In genomic region chr3:107421170-107421792, GRCh38 we compare ENCODE assay signal across 9 cellular contexts. TPM values are rescaled to one million over a fixed set of nuclear protein-coding genes. Genes with fewer than 3 reads are reported as not detected.
DNase-seq lines count a peak whose midpoint lies in the region; ATAC-seq, FAIRE-seq and TF ChIP-seq lines count a peak whose summit lies in the region.
"Had no signal": no experiment of that assay in that cellular context is flagged by ENCODE, and none has a peak within 500 bp of the region (broad histone marks: within the 10 kb centered on the region; RNA-seq: fewer than 3 reads in every experiment).

No MANE protein-coding gene starts in this region.

- H3K4me3 ChIP-seq in HepG2 (replicated peaks in 1 of 3; ENCODE audit: insufficient read depth in 1 of 3, low read depth in 2 of 3, low read length in 3 of 3) (no peak overlapping the region), transverse colon (peak overlapping the region in 2 of 4 donors; percentile 11 to 26)

- TF ChIP-seq EP300 in HepG2 (IDR thresholded peaks at IDR 0.05; ENCODE audit: low read depth in 2 of 2, low read length in 2 of 2), result no peak
- TF ChIP-seq EP300 in HepG2 (CRISPR knock-in tag; IDR thresholded peaks at IDR 0.05; ENCODE audit: borderline replicate concordance), result no peak
- no peak for TF ChIP-seq EP300 in transverse colon (IDR thresholded peaks at IDR 0.05; ENCODE audit: low read depth)

- H3K27ac Mint-ChIP-seq in activated CD4-positive, alpha-beta T cell treated with anti-CD3 and anti-CD28 coated beads for 36 hours, result no peak overlapping the region

- intact Hi-C loops in activated CD4-positive, alpha-beta T cell treated with anti-CD3 and anti-CD28 coated beads for 36 hours (cut with DNase I, micrococcal nuclease), result loop anchor here (1.0 kb wide), 3 partner anchors 149 to 185 kb away; no protein-coding TSS in a partner anchor
- intact Hi-C loops in HepG2 (cut with micrococcal nuclease; ENCODE audit: unreplicated experiment) (loop anchor here (1.0 to 2.0 kb wide), 2 partner anchors 148 to 185 kb away; no protein-coding TSS in a partner anchor), transverse colon (cut with DNase I; ENCODE audit: low total_unique reads) (no loop called here)

- peak overlapping the region; percentile 57 for H3K4me2 ChIP-seq in HepG2 (ENCODE audit: low read depth, low read length)

- H3K9ac ChIP-seq in HepG2 (ENCODE audit: insufficient read depth, low read depth, low read length), result no peak overlapping the region

- H3K4me1 ChIP-seq in HepG2 (ENCODE audit: insufficient read depth, low read length) (no peaks in the 10 kb centered on the region), transverse colon (peaks cover 0 to 4% (median 0%) of the 10 kb centered on the region in 4 donors)

- TF ChIP-seq POLR2A in HepG2 (IDR thresholded peaks at IDR 0.05; ENCODE audit: insufficient read depth in 1 of 2, low read depth in 2 of 2, low read length in 2 of 2) (no peak), transverse colon (IDR thresholded peaks at IDR 0.05) (no peak)

- no peaks in the 10 kb centered on the region for H4K20me1 ChIP-seq in HepG2 (ENCODE audit: insufficient read depth, low read length)

- BruUV-seq in HepG2 (replicated peaks; lab: Mats Ljungman, UMichigan), result no TSS peak

- CTCF ChIA-PET in activated CD4-positive, alpha-beta T cell treated with anti-CD3 and anti-CD28 coated beads for 36 hours (lab: Charles Lee), result interaction anchor here (0.6 to 3.9 kb wide), 34 partner anchors 9 to 224 kb away, joined by 3 to 44 read pairs (median 4); no protein-coding TSS in a partner anchor
- CTCF ChIA-PET in HepG2 (lab: Yijun Ruan, JAX; ENCODE audit: low intra/inter-chr PET ratio, low total read pairs), result interaction anchor here (1.3 to 2.0 kb wide), 2 partner anchors 149 to 186 kb away, joined by 6 to 9 read pairs; no protein-coding TSS in a partner anchor

- no peaks in the 10 kb centered on the region for H3K36me3 Mint-ChIP-seq in activated CD4-positive, alpha-beta T cell treated with anti-CD3 and anti-CD28 coated beads for 36 hours (ENCODE audit: low read depth)

- peak; percentile 72 for FAIRE-seq in HepG2 (lab: Jason Lieb, UNC)

- H3K27me3 Mint-ChIP-seq in activated CD4-positive, alpha-beta T cell treated with anti-CD3 and anti-CD28 coated beads for 36 hours, result peaks cover 7% of the 10 kb centered on the region

- in situ Hi-C loops in HepG2 (cut with HindIII; ENCODE audit: extremely low pct_ligation_motif_present, low pct_unique_long_range_greater_than_20kb) (loop anchor here (10.0 kb wide), 2 partner anchors 146 to 186 kb away; no protein-coding TSS in a partner anchor), transverse colon (cut with MboI; ENCODE audit: low pct_ligation_motif_present in 1 of 4, low pct_unique_long_range_greater_than_20kb in 1 of 4, low sequenced_read_pairs in 3 of 4) (no loop called here)

- peak; percentile 71 for TF ChIP-seq CTCF in HepG2 (CRISPR knock-in tag; IDR thresholded peaks at IDR 0.05)
- peak; percentile 52 to 68 (median 61) for TF ChIP-seq CTCF in transverse colon (IDR thresholded peaks at IDR 0.05)

- H3K9me3 ChIP-seq in HepG2 (ENCODE audit: low read length), result no peaks in the 10 kb centered on the region
- no peaks in the 10 kb centered on the region for H3K9me3 ChIP-seq in transverse colon

- H3K9me3 Mint-ChIP-seq in activated CD4-positive, alpha-beta T cell treated with anti-CD3 and anti-CD28 coated beads for 36 hours (ENCODE audit: low read depth), result no peaks in the 10 kb centered on the region

- peaks cover 3% of the 10 kb centered on the region for H3K4me1 Mint-ChIP-seq in activated CD4-positive, alpha-beta T cell treated with anti-CD3 and anti-CD28 coated beads for 36 hours

- H2AFZ ChIP-seq in HepG2 (ENCODE audit: low read length), result no peak overlapping the region

- no peak for TF ChIP-seq RAD21 in HepG2 (CRISPR knock-in tag; IDR thresholded peaks at IDR 0.05)

- ATAC-seq in activated CD4-positive, alpha-beta T cell treated with anti-CD3 and anti-CD28 coated beads for 36 hours, result peak; percentile 79
- ATAC-seq in GM21515 (IDR thresholded peaks at IDR 0.05; ENCODE audit: unreplicated experiment) (peak; percentile 95), HepG2 (peak; percentile 75)

- H3K36me3 ChIP-seq in HepG2 (replicated peaks in 1 of 2; ENCODE audit: control insufficient read depth in 1 of 2, insufficient read depth in 2 of 2, low read length in 2 of 2) (no peaks in the 10 kb centered on the region), transverse colon (no peaks in the 10 kb centered on the region)

- POLR2A ChIA-PET in activated CD4-positive, alpha-beta T cell treated with anti-CD3 and anti-CD28 coated beads for 36 hours (lab: Charles Lee), result interaction anchor here (0.6 to 0.7 kb wide), 2 partner anchors 158 to 211 kb away, joined by 4 to 13 read pairs; no protein-coding TSS in a partner anchor
- POLR2A ChIA-PET in HepG2 (lab: Yijun Ruan, JAX), result no interaction called here

- H3K27me3 ChIP-seq in HepG2 (ENCODE audit: control insufficient read depth in 1 of 2, insufficient read depth in 2 of 2, low read length in 2 of 2) (no peaks in the 10 kb centered on the region; a peak in 1 of 5 replicates), transverse colon (peaks cover 5% of the 10 kb centered on the region)

- no peaks in the 10 kb centered on the region for H3K79me2 ChIP-seq in HepG2 (ENCODE audit: insufficient read depth, low read length)

- H3K27ac ChIP-seq in HepG2 (ENCODE audit: extremely low read length, insufficient read depth, low read length), result no peak overlapping the region
- H3K27ac ChIP-seq in transverse colon, result no peak overlapping the region

- no peak overlapping the region for H3K4me3 Mint-ChIP-seq in activated CD4-positive, alpha-beta T cell treated with anti-CD3 and anti-CD28 coated beads for 36 hours

- DNase-seq in activated CD4-positive, alpha-beta T cell treated with anti-CD3 and anti-CD28 coated beads for 36 hours, result no peak
- DNase-seq in activated CD4-positive, alpha-beta T cell treated with anti-CD3 and anti-CD28 coated beads, Interleukin-2, amount 50 U/mL, for 1 hour, result no peak
- DNase-seq in HS-5 (ENCODE audit: low read depth) (peak; percentile 50), OCI-M2 (lab: John Stamatoyannopoulos, UW; ENCODE audit: unreplicated experiment) (peak; percentile 51), cerebellum (ENCODE audit: low spot score) (peak; percentile 46), HepG2 (ENCODE audit: low spot score) (peak; percentile 52), transverse colon (no peak)

- 0% methylated on average over 4 of the region's 4 CpGs for WGBS in HepG2 (ENCODE audit: low lambda C conversion rate)
- WGBS in transverse colon (ENCODE audit: low coverage in 1 of 2), 2 donors, result 0% methylated on average over 4 of the region's 4 CpGs

TF ChIP-seq in HepG2, 621 proteins besides CTCF, POLR2A, EP300 and RAD21 (continues in another document):
- TF ChIP-seq ZKSCAN5 (CRISPR knock-in tag; IDR thresholded peaks at IDR 0.05) (no peak), FOSL2 (CRISPR knock-in tag; IDR thresholded peaks at IDR 0.05) (no peak), ZNF737 (CRISPR knock-in tag; IDR thresholded peaks at IDR 0.05; ENCODE audit: borderline replicate concordance) (no peak), U2AF1 (optimal IDR thresholded peaks at IDR 0.05; ENCODE audit: low read depth, low read length) (no peak), ZNF33B (CRISPR knock-in tag; IDR thresholded peaks at IDR 0.05) (no peak), MXD4 (CRISPR knock-in tag; IDR thresholded peaks at IDR 0.05) (no peak), CENPT (CRISPR knock-in tag; IDR thresholded peaks at IDR 0.05; ENCODE audit: low read depth) (no peak), SMC3 (IDR thresholded peaks at IDR 0.05; ENCODE audit: low read length) (peak; percentile 21; the same call in 1 of the 2 replicates), STAG1 (CRISPR knock-in tag; IDR thresholded peaks at IDR 0.05) (peak; percentile 53), ZNF629 (CRISPR knock-in tag; conservative IDR thresholded peaks at IDR 0.05) (no peak), FOXK1 (CRISPR knock-in tag; IDR thresholded peaks at IDR 0.05; ENCODE audit: borderline replicate concordance, low read depth) (peak; percentile 72; the same call in 1 of the 2 replicates), HNF4A (CRISPR knock-in tag; IDR thresholded peaks at IDR 0.05) (no peak), ZNF331 (CRISPR knock-in tag; IDR thresholded peaks at IDR 0.05) (no peak)

RNA-seq across cellular contexts. Expression of gene CCDC54, which starts 44.0 kb away (rescaled TPM):
- total RNA-seq in activated CD4-positive, alpha-beta T cell treated with anti-CD3 and anti-CD28 coated beads for 36 hours, result not detected
- 0.54 TPM for total RNA-seq in cerebellum
- not detected in 2 replicates for total RNA-seq in HepG2 (2016; rRNA removed; fragmentation: Illumina TruSeq; extraction: Trizol)
- total RNA-seq in HepG2 (2016; cell fraction: cytosol; rRNA removed; fragmentation: Illumina TruSeq; extraction: Trizol; ENCODE audit: low read depth), result not detected in 2 replicates
- not detected in 2 replicates for total RNA-seq in HepG2 (2016; cell fraction: insoluble cytoplasmic fraction; rRNA removed; fragmentation: Illumina TruSeq; extraction: Trizol)
- not detected in 2 replicates for total RNA-seq in HepG2 (2016; cell fraction: membrane; rRNA removed; fragmentation: Illumina TruSeq; extraction: Trizol)
- not detected in 2 replicates for total RNA-seq in HepG2 (2016; cell fraction: nucleus; rRNA removed; fragmentation: Illumina TruSeq; extraction: Trizol)
- not detected in 2 replicates for polyA plus RNA-seq in HepG2 (2011; rRNA removed)
- polyA plus RNA-seq in HepG2 (2011; cell fraction: cytosol; rRNA removed), result not detected in 2 replicates
- not detected in 2 replicates for polyA plus RNA-seq in HepG2 (2011; cell fraction: nucleus; rRNA removed)
- polyA plus RNA-seq in HepG2 (2012), result not detected in 2 replicates
- polyA plus RNA-seq in HepG2 (2016; cell fraction: cytosol; fragmentation: Illumina TruSeq; extraction: Trizol; ENCODE audit: low read depth), result not detected in 2 replicates
- not detected in 2 replicates for polyA plus RNA-seq in HepG2 (2016; cell fraction: insoluble cytoplasmic fraction; fragmentation: Illumina TruSeq; extraction: Trizol; ENCODE audit: low read depth)
- not detected in 2 replicates for polyA plus RNA-seq in HepG2 (2016; cell fraction: membrane; fragmentation: Illumina TruSeq; extraction: Trizol; ENCODE audit: low read depth)
- not detected in 2 replicates for polyA plus RNA-seq in HepG2 (2016; cell fraction: nucleus; fragmentation: Illumina TruSeq; extraction: Trizol; ENCODE audit: insufficient read depth, low read depth)
- polyA minus RNA-seq in HepG2 (2011; rRNA and poly(A)+ RNA removed; ENCODE audit: low replicate concordance), result not detected in 2 replicates
- polyA minus RNA-seq in HepG2 (2011; cell fraction: cytosol; rRNA and poly(A)+ RNA removed), result not detected in 2 replicates
- polyA minus RNA-seq in HepG2 (2011; cell fraction: nucleus; rRNA and poly(A)+ RNA removed), result not detected in 2 replicates
- not detected for total RNA-seq in transverse colon
- total RNA-seq: mononuclear cell had no signal

Comparison
In these comparisons a context has a peak if more than half of its experiments do, and no peak if none do; other contexts are left out.
1. DNase-seq: peak in HS-5 (single experiment), OCI-M2 (single experiment), cerebellum (single experiment) and HepG2 (single experiment); none in activated CD4-positive, alpha-beta T cell treated with anti-CD3 and anti-CD28 coated beads for 36 hours (single experiment), activated CD4-positive, alpha-beta T cell treated with anti-CD3 and anti-CD28 coated beads, Interleukin-2, amount 50 U/mL, for 1 hour (single experiment) and transverse colon (single experiment).
2. Peak in every context shown above with its lines, with median percentiles within 50 percentile points of each other: ATAC-seq.